13 cellular contexts compared by ENCODE assay signal in genomic region chr3:171165986-171166385, GRCh38.
A peak's percentile ranks its signal among the peaks of the same experiment; 100 is the strongest.
DNase-seq lines count a peak whose midpoint lies in the region; ATAC-seq, FAIRE-seq and TF ChIP-seq lines count a peak whose summit lies in the region.
"Had no signal": no experiment of that assay in that cellular context is flagged by ENCODE, and none has a peak within 500 bp of the region (broad histone marks: within the 10 kb centered on the region; RNA-seq: fewer than 3 reads in every experiment).

No MANE protein-coding gene starts in this region.

- H3K36me3 Mint-ChIP-seq in CD4-positive, alpha-beta memory T cell: peaks cover 72% of the 10 kb centered on the region in 2 donors
- peaks cover 41% of the 10 kb centered on the region for H3K36me3 Mint-ChIP-seq in astrocyte (ENCODE audit: low read depth, unreplicated experiment)

- intact Hi-C loops in CD4-positive, alpha-beta memory T cell (cut with micrococcal nuclease): no loop called here

- no peak for DNase-seq in CD4-positive, alpha-beta memory T cell
- DNase-seq in astrocyte (ENCODE audit: low read depth): peak; percentile 49
- DNase-seq in GM03348 (ENCODE audit: low spot score): no peak
- DNase-seq in HTR-8/SVneo (ENCODE audit: insufficient read length, low spot score): no peak
- DNase-seq in hypothalamus (lab: John Stamatoyannopoulos, UW): no peak
- DNase-seq in NCI-H510A (lab: John Stamatoyannopoulos, UW): no peak
- DNase-seq: kidney, NCI-H1105 treated with DMSO at 0.1 percent for 48 hours, posterior cingulate gyrus, Right ventricle myocardium superior had no signal

- H3K36me3 ChIP-seq in CD4-positive, alpha-beta memory T cell (ENCODE audit: insufficient read depth, low read length): peaks cover 24% of the 10 kb centered on the region
- H3K36me3 ChIP-seq in astrocyte (ENCODE audit: insufficient read depth, low read length): peaks cover 1% of the 10 kb centered on the region

- POLR2A ChIA-PET in CD4-positive, alpha-beta memory T cell (lab: Charles Lee; ENCODE audit: partially characterized antibody): interaction anchor here (0.9 to 1.4 kb wide), 3 partner anchors 9 to 89 kb away, joined by 3 read pairs; no protein-coding TSS in a partner anchor

- H3K9me3 Mint-ChIP-seq in CD4-positive, alpha-beta memory T cell: peaks cover 0 to 12% (median 5%) of the 10 kb centered on the region in 8 donors
- H3K9me3 Mint-ChIP-seq in astrocyte (ENCODE audit: unreplicated experiment): peaks cover 5% of the 10 kb centered on the region

- no peaks in the 10 kb centered on the region for H4K20me1 ChIP-seq in astrocyte (ENCODE audit: insufficient read depth, low read length)

- H3K79me2 ChIP-seq in astrocyte (ENCODE audit: insufficient read depth, low read length): no peaks in the 10 kb centered on the region

- peaks cover 19 to 30% (median 24%) of the 10 kb centered on the region in 4 donors for H3K4me1 Mint-ChIP-seq in CD4-positive, alpha-beta memory T cell
- peaks cover 10% of the 10 kb centered on the region for H3K4me1 Mint-ChIP-seq in astrocyte (ENCODE audit: low read depth, unreplicated experiment)

- peak overlapping the region; percentile 16 for H3K4me2 ChIP-seq in astrocyte (ENCODE audit: low read length)

- TF ChIP-seq CTCF in astrocyte (IDR thresholded peaks at IDR 0.05; ENCODE audit: insufficient read depth, low read depth, low read length): no peak

- peaks cover 23% of the 10 kb centered on the region for H3K4me1 ChIP-seq in CD4-positive, alpha-beta memory T cell (ENCODE audit: insufficient read depth, low read length)
- no peaks in the 10 kb centered on the region for H3K4me1 ChIP-seq in astrocyte (ENCODE audit: insufficient read depth, low read length)

- FAIRE-seq in astrocyte (lab: Jason Lieb, UNC) (no peak), HTR-8/SVneo (lab: Jason Lieb, UNC) (no peak)
- FAIRE-seq: kidney had no signal

- H3K4me3 ChIP-seq in CD4-positive, alpha-beta memory T cell (ENCODE audit: low read length in 2 of 2): no peak overlapping the region
- no peak overlapping the region for H3K4me3 ChIP-seq in astrocyte (ENCODE audit: insufficient read depth, low read depth, low read length)

- H3K27ac ChIP-seq in CD4-positive, alpha-beta memory T cell (ENCODE audit: low read depth, low read length): no peak overlapping the region
- no peak overlapping the region for H3K27ac ChIP-seq in astrocyte (ENCODE audit: low read depth, low read length)
- H3K27ac ChIP-seq: C4-2B had no signal

- H2AFZ ChIP-seq in astrocyte (ENCODE audit: low read depth, low read length): no peak overlapping the region

- H3K9me3 ChIP-seq in CD4-positive, alpha-beta memory T cell (ENCODE audit: control insufficient read depth in 1 of 2, low read length in 2 of 2): peaks cover 0 to 8% of the 10 kb centered on the region in 2 donors
- peaks cover 7% of the 10 kb centered on the region for H3K9me3 ChIP-seq in astrocyte (ENCODE audit: insufficient read depth, low read depth, low read length)

- CTCF ChIA-PET in CD4-positive, alpha-beta memory T cell (lab: Charles Lee; ENCODE audit: partially characterized antibody): interaction anchor here (0.9 to 2.6 kb wide), 3 partner anchors 10 to 400 kb away, joined by 3 to 18 read pairs (median 4); no protein-coding TSS in a partner anchor

- H3K27me3 Mint-ChIP-seq in CD4-positive, alpha-beta memory T cell: no peaks in the 10 kb centered on the region
- no peaks in the 10 kb centered on the region for H3K27me3 Mint-ChIP-seq in astrocyte (ENCODE audit: low read depth, unreplicated experiment)

- ATAC-seq in GM19025 (IDR thresholded peaks at IDR 0.05; ENCODE audit: low read depth, unreplicated experiment): peak; percentile 52
- peak; percentile 35 for ATAC-seq in HG03095 (IDR thresholded peaks at IDR 0.05; ENCODE audit: unreplicated experiment)

- no peaks in the 10 kb centered on the region for H3K27me3 ChIP-seq in CD4-positive, alpha-beta memory T cell (ENCODE audit: insufficient read depth, low read length)
- H3K27me3 ChIP-seq in astrocyte (ENCODE audit: insufficient read depth, low read length): no peaks in the 10 kb centered on the region

- peak overlapping the region in 6 of 8 donors; percentile 17 to 63 (median 53) for H3K4me3 Mint-ChIP-seq in CD4-positive, alpha-beta memory T cell
- no peak overlapping the region for H3K4me3 Mint-ChIP-seq in astrocyte (ENCODE audit: unreplicated experiment)

- no peak overlapping the region for H3K9ac ChIP-seq in astrocyte (ENCODE audit: low read length)

- peak overlapping the region in 6 of 7 donors; percentile 22 to 93 (median 78) for H3K27ac Mint-ChIP-seq in CD4-positive, alpha-beta memory T cell
- H3K27ac Mint-ChIP-seq in astrocyte (ENCODE audit: unreplicated experiment): no peak overlapping the region
